In the genomic region with DNA sequence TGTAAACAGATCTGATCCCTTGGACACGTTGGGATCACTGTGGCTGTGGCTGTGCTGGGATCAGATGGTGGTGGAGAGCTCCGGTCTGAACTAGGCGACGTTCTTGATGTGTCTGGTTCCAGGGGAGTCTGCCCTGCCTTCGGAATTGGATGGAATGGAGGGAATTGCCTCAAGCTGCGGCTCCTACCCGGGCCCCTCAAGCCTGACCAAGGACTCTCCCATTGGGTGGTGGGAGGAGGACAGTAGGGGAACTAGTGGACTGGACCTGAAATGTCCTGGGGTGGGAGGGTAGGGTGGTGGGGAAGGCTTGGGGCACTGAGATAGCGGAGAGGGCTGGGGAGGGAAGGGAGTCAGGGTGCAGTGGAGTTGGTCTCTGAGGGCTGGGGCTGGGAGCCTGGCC, we compare ENCODE assay signal across 1 cellular context.
TF ChIP-seq lines count a peak whose summit lies in the region.

No MANE protein-coding gene starts in this region.

TF ChIP-seq in liver, 16 proteins besides CTCF, POLR2A, EP300 and RAD21:
- TF ChIP-seq HNF4A (conservative IDR thresholded peaks at IDR 0.05) = no peak
- TF ChIP-seq, protein P1, sequence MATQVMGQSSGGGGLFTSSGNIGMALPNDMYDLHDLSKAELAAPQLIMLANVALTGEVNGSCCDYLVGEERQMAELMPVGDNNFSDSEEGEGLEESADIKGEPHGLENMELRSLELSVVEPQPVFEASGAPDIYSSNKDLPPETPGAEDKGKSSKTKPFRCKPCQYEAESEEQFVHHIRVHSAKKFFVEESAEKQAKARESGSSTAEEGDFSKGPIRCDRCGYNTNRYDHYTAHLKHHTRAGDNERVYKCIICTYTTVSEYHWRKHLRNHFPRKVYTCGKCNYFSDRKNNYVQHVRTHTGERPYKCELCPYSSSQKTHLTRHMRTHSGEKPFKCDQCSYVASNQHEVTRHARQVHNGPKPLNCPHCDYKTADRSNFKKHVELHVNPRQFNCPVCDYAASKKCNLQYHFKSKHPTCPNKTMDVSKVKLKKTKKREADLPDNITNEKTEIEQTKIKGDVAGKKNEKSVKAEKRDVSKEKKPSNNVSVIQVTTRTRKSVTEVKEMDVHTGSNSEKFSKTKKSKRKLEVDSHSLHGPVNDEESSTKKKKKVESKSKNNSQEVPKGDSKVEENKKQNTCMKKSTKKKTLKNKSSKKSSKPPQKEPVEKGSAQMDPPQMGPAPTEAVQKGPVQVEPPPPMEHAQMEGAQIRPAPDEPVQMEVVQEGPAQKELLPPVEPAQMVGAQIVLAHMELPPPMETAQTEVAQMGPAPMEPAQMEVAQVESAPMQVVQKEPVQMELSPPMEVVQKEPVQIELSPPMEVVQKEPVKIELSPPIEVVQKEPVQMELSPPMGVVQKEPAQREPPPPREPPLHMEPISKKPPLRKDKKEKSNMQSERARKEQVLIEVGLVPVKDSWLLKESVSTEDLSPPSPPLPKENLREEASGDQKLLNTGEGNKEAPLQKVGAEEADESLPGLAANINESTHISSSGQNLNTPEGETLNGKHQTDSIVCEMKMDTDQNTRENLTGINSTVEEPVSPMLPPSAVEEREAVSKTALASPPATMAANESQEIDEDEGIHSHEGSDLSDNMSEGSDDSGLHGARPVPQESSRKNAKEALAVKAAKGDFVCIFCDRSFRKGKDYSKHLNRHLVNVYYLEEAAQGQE (IDR thresholded peaks at IDR 0.05) = no peak
- no peak for TF ChIP-seq FOXA2 (IDR thresholded peaks at IDR 0.05)
- TF ChIP-seq, protein P2, sequence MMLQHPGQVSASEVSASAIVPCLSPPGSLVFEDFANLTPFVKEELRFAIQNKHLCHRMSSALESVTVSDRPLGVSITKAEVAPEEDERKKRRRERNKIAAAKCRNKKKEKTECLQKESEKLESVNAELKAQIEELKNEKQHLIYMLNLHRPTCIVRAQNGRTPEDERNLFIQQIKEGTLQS (IDR thresholded peaks at IDR 0.05) = no peak
- no peak for TF ChIP-seq GABPA (IDR thresholded peaks at IDR 0.05 in 1 of 2, conservative IDR thresholded peaks at IDR 0.05 in 1 of 2)
- no peak for TF ChIP-seq NR2F2 (IDR thresholded peaks at IDR 0.05)
- TF ChIP-seq FOXA1 (IDR thresholded peaks at IDR 0.05) = no peak
- TF ChIP-seq HNF4G (IDR thresholded peaks at IDR 0.05) = no peak
- no peak for TF ChIP-seq YY1 (IDR thresholded peaks at IDR 0.05)
- TF ChIP-seq TAF1 (conservative IDR thresholded peaks at IDR 0.05) = no peak
- TF ChIP-seq SP1 (IDR thresholded peaks at IDR 0.05) = no peak
- no peak for TF ChIP-seq JUND (IDR thresholded peaks at IDR 0.05)
